ENCODE assay signal across 8 cellular contexts in genomic region chr19:14475251-14476073, GRCh38. TPM values are rescaled to one million over a fixed set of nuclear protein-coding genes. Genes with fewer than 3 reads are reported as not detected.
DNase-seq lines count a peak whose midpoint lies in the region; ATAC-seq lines count a peak whose summit lies in the region.

PTGER1 (minus strand) TSS chr19:14475354; CDS start chr19:14474320, 1,034 bp downstream.

- H3K4me3 Mint-ChIP-seq in central memory CD8-positive, alpha-beta T cell, result peak within 1 kb of the TSS; percentile 37
- H3K4me3 Mint-ChIP-seq in naive thymus-derived CD8-positive, alpha-beta T cell, result peak within 1 kb of the TSS in 9 of 10 donors; percentile 3 to 68 (median 39)

- H3K36me3 Mint-ChIP-seq in central memory CD8-positive, alpha-beta T cell (ENCODE audit: insufficient read depth), result peaks cover 40% of the 10 kb centered on the region
- peaks cover 0 to 25% (median 2%) of the 10 kb centered on the region in 3 donors for H3K36me3 Mint-ChIP-seq in naive thymus-derived CD8-positive, alpha-beta T cell

- peak; percentile 17 for ATAC-seq in central memory CD8-positive, alpha-beta T cell (replicated peaks; ENCODE audit: extremely low read depth, poor library complexity, severe bottlenecking)
- no peak for ATAC-seq in naive thymus-derived CD8-positive, alpha-beta T cell
- no peak for ATAC-seq in GM21423 (IDR thresholded peaks at IDR 0.05; ENCODE audit: unreplicated experiment)

- POLR2A ChIA-PET in naive thymus-derived CD8-positive, alpha-beta T cell (lab: Charles Lee), result interaction anchor here (0.5 to 4.9 kb wide), 3 partner anchors 42 to 81 kb away, joined by 3 to 23 read pairs (median 6); partner anchors contain the start of gene DNAJB1

- H3K27me3 Mint-ChIP-seq in central memory CD8-positive, alpha-beta T cell, result peaks cover 24% of the 10 kb centered on the region
- peaks cover 11 to 25% (median 14%) of the 10 kb centered on the region in 5 donors for H3K27me3 Mint-ChIP-seq in naive thymus-derived CD8-positive, alpha-beta T cell

- peak; percentile 52 for DNase-seq in NK-92 treated with Interleukin-12 subunit alpha and Interleukin-12 subunit beta, amount 100 ng/mL, for 24 hours (lab: John Stamatoyannopoulos, UW)
- DNase-seq in NK-92 (lab: John Stamatoyannopoulos, UW; ENCODE audit: unreplicated experiment) (no peak), NCI-H82 (lab: John Stamatoyannopoulos, UW) (peak; percentile 90), SW480 (ENCODE audit: low spot score) (no peak), DMS153 (lab: John Stamatoyannopoulos, UW) (no peak)
- no peak for DNase-seq in central memory CD8-positive, alpha-beta T cell (ENCODE audit: low spot score in 2 of 2)
- no peak for DNase-seq in naive thymus-derived CD8-positive, alpha-beta T cell

- H3K4me1 Mint-ChIP-seq in central memory CD8-positive, alpha-beta T cell, result peaks cover 42% of the 10 kb centered on the region
- H3K4me1 Mint-ChIP-seq in naive thymus-derived CD8-positive, alpha-beta T cell, result peaks cover 18 to 48% (median 32%) of the 10 kb centered on the region in 4 donors

- H3K27ac Mint-ChIP-seq in central memory CD8-positive, alpha-beta T cell (ENCODE audit: low read depth), result peak within 1 kb of the TSS; percentile 71
- peak within 1 kb of the TSS in 8 of 10 donors; percentile 5 to 77 (median 50) for H3K27ac Mint-ChIP-seq in naive thymus-derived CD8-positive, alpha-beta T cell

- H3K9me3 Mint-ChIP-seq in central memory CD8-positive, alpha-beta T cell, result no peaks in the 10 kb centered on the region
- no peaks in the 10 kb centered on the region for H3K9me3 Mint-ChIP-seq in naive thymus-derived CD8-positive, alpha-beta T cell

RNA-seq across cellular contexts. Expression of gene PTGER1, which starts in this region (rescaled TPM):
- total RNA-seq in naive thymus-derived CD8-positive, alpha-beta T cell, result not detected
- polyA plus RNA-seq in naive thymus-derived CD8-positive, alpha-beta T cell, result not detected

Comparison
In these comparisons a context has a peak if more than half of its experiments do, and no peak if none do; other contexts are left out.
1. DNase-seq: peak in NK-92 treated with Interleukin-12 subunit alpha and Interleukin-12 subunit beta, amount 100 ng/mL, for 24 hours (single experiment) and NCI-H82 (single experiment); none in NK-92 (single experiment), central memory CD8-positive, alpha-beta T cell (0 of 2), naive thymus-derived CD8-positive, alpha-beta T cell (0 of 10), SW480 (single experiment) and DMS153 (single experiment).